14 cellular contexts compared by ENCODE assay signal in genomic region chr17:1650731-1651558, GRCh38. TPM values are rescaled to one million over a fixed set of nuclear protein-coding genes. Genes with fewer than 3 reads are reported as not detected.
DNase-seq lines count a peak whose midpoint lies in the region; ATAC-seq, FAIRE-seq and TF ChIP-seq lines count a peak whose summit lies in the region.
"Had no signal": no experiment of that assay in that cellular context is flagged by ENCODE, and none has a peak within 500 bp of the region (broad histone marks: within the 10 kb centered on the region; RNA-seq: fewer than 3 reads in every experiment).

No MANE protein-coding gene starts in this region.

- H3K36me3 ChIP-seq in A673 (ENCODE audit: insufficient read depth, low read length, poor library complexity, severe bottlenecking) (peaks cover 57% of the 10 kb centered on the region), IMR-90 (ENCODE audit: control insufficient read depth, insufficient read depth, low read length) (peaks cover 48% of the 10 kb centered on the region), colonic mucosa (peaks cover 17% of the 10 kb centered on the region)

- no peak for ATAC-seq in IMR-90 (ENCODE audit: low read depth)
- no peak for ATAC-seq in GM21825 (IDR thresholded peaks at IDR 0.05; ENCODE audit: unreplicated experiment)
- ATAC-seq in GM18873 (IDR thresholded peaks at IDR 0.05; ENCODE audit: low FRiP score, unreplicated experiment): no peak

- CTCF ChIA-PET in A673 (lab: Charles Lee) (interaction anchor here (0.6 kb wide), 1 partner anchor 375 kb away, joined by 3 read pairs; no protein-coding TSS in a partner anchor), IMR-90 (lab: Yijun Ruan, JAX) (interaction anchor here (2.3 to 2.8 kb wide), 2 partner anchors 18 to 77 kb away, joined by 9 to 25 read pairs; no protein-coding TSS in a partner anchor)

- peak overlapping the region; percentile 38 for H2AFZ ChIP-seq in IMR-90 (replicated peaks; ENCODE audit: low read length, poor library complexity)

- no peak overlapping the region for H4K8ac ChIP-seq in IMR-90 (ENCODE audit: low read depth in 2 of 2, low read length in 2 of 2)

- dilution Hi-C loops in IMR-90 (cut with HindIII; ENCODE audit: low sequenced_read_pairs, unreplicated experiment): no loop called here

- no peak overlapping the region for H3K4ac ChIP-seq in IMR-90 (ENCODE audit: low read depth, low read length)

- no peak overlapping the region for H2BK20ac ChIP-seq in IMR-90 (ENCODE audit: low read depth, low read length)

- peaks cover 12% of the 10 kb centered on the region for H3K4me1 ChIP-seq in A673 (ENCODE audit: insufficient read depth, low read length, poor library complexity, severe bottlenecking)
- peaks cover 17% of the 10 kb centered on the region for H3K4me1 ChIP-seq in IMR-90 (ENCODE audit: control insufficient read depth, insufficient read depth, low read length)
- peaks cover 21% of the 10 kb centered on the region for H3K4me1 ChIP-seq in colonic mucosa

- H3K27me3 ChIP-seq in A673 (replicated peaks; ENCODE audit: insufficient read depth, low read depth, low read length, poor library complexity) (no peaks in the 10 kb centered on the region), IMR-90 (ENCODE audit: control insufficient read depth, insufficient read depth, low read length) (no peaks in the 10 kb centered on the region), colonic mucosa (no peaks in the 10 kb centered on the region)

- peaks cover 15% of the 10 kb centered on the region for H3K36me3 Mint-ChIP-seq in neural crest cell (ENCODE audit: low read depth)

- TF ChIP-seq CTCF in A673 (conservative IDR thresholded peaks at IDR 0.05; ENCODE audit: low read depth, low read length): no peak
- no peak for TF ChIP-seq CTCF in IMR-90 (conservative IDR thresholded peaks at IDR 0.05; ENCODE audit: low read depth, low read length)
- TF ChIP-seq CTCF in colonic mucosa (IDR thresholded peaks at IDR 0.05): no peak
- no peak for TF ChIP-seq CTCF in neural crest cell (conservative IDR thresholded peaks at IDR 0.05)
- TF ChIP-seq CTCF in D721Med (IDR thresholded peaks at IDR 0.05; ENCODE audit: insufficient read depth, missing control alignments): no peak

- no peak overlapping the region for H3K27ac ChIP-seq in A673 (ENCODE audit: low read depth, low read length, poor library complexity, severe bottlenecking)
- H3K27ac ChIP-seq in IMR-90 (ENCODE audit: insufficient read depth, low read length): no peak overlapping the region
- peak overlapping the region; percentile 100 for H3K27ac ChIP-seq in colonic mucosa

- H2BK120ac ChIP-seq in IMR-90 (ENCODE audit: low read depth, low read length): no peak overlapping the region

- H4K5ac ChIP-seq in IMR-90 (ENCODE audit: low read depth, low read length): no peak overlapping the region

- 91% methylated on average over 8 of the region's 22 CpGs; no CpG with 5 or more reads in 1 of the 2 experiments for WGBS in IMR-90 (ENCODE audit: extremely low coverage in 2 of 2, insufficient read length in 1 of 2), 2 experiments

- H3K4me3 Mint-ChIP-seq in neural crest cell: peak overlapping the region; percentile 31

- no peak overlapping the region for H3K14ac ChIP-seq in IMR-90 (replicated peaks; ENCODE audit: low read depth, low read length)

- no peak overlapping the region for H2AK5ac ChIP-seq in IMR-90 (ENCODE audit: low read depth, low read length)

- H3K23ac ChIP-seq in IMR-90 (ENCODE audit: low read depth, low read length): 0 out of 2 replicates have a peak overlapping the region, but pooled peaks have one; percentile 20

- H3K18ac ChIP-seq in IMR-90 (ENCODE audit: low read depth, low read length): no peak overlapping the region

- H3K4me2 ChIP-seq in IMR-90 (ENCODE audit: low read depth, low read length): no peak overlapping the region

- H3K9me1 ChIP-seq in IMR-90 (ENCODE audit: insufficient read depth, low read length): peaks cover 14% of the 10 kb centered on the region

- TF ChIP-seq RAD21 in IMR-90 (IDR thresholded peaks at IDR 0.05; ENCODE audit: low read length): no peak

- peaks cover 3% of the 10 kb centered on the region for H3K27me3 Mint-ChIP-seq in neural crest cell (ENCODE audit: low read depth)

- BruUV-seq in A673 (replicated peaks; lab: Mats Ljungman, UMichigan) (TSS peak; percentile 94), IMR-90 (replicated peaks; lab: Mats Ljungman, UMichigan) (TSS peak; percentile 99)

- H2AK9ac ChIP-seq in IMR-90 (replicated peaks; ENCODE audit: low read depth, low read length, poor library complexity): peak overlapping the region; percentile 72

- FAIRE-seq in D721Med (lab: Jason Lieb, UNC): no peak
- FAIRE-seq: keratinocyte had no signal

- DNase-seq in A673 (ENCODE audit: low spot score) (no peak), IMR-90 (no peak), colonic mucosa (peak; percentile 68), neural crest cell (ENCODE audit: low read depth, low spot score) (no peak), D721Med (ENCODE audit: insufficient read length, low spot score) (no peak), SW 1271 (lab: John Stamatoyannopoulos, UW) (no peak)
- DNase-seq: activated CD4-positive, CD25-positive, alpha-beta regulatory T cell treated with anti-CD3 and anti-CD28 coated beads, Interleukin-2, amount 50 U/mL, for 72 hours; AML-193; occipital lobe; stimulated activated CD4-positive, alpha-beta T cell treated with anti-CD3 and anti-CD28 coated beads, Interleukin-2, amount 100 ng/mL, for 48 hours had no signal

- H3K56ac ChIP-seq in IMR-90 (ENCODE audit: extremely low read depth, insufficient read depth, low read length): no peak overlapping the region

- H4K91ac ChIP-seq in IMR-90 (ENCODE audit: insufficient read depth, low read depth, low read length): no peak overlapping the region

- intact Hi-C loops in A673 (cut with micrococcal nuclease; ENCODE audit: unreplicated experiment): no loop called here
- intact Hi-C loops in IMR-90 (cut with micrococcal nuclease): no loop called here
- intact Hi-C loops in colonic mucosa (cut with DNase I): loop anchor here (5.0 to 10.0 kb wide), 2 partner anchors 54 to 176 kb away; partner anchors contain the start of gene SMYD4

- POLR2A ChIA-PET in A673 (lab: Charles Lee; ENCODE audit: low non-redundant PET) (no interaction called here), IMR-90 (lab: Charles Lee; ENCODE audit: unreplicated experiment) (no interaction called here)

- in situ Hi-C loops in IMR-90 (cut with MboI; ENCODE audit: low sequenced_read_pairs): loop anchor here (10.0 kb wide), 1 partner anchor 134 kb away; no protein-coding TSS in a partner anchor

- H2BK15ac ChIP-seq in IMR-90 (ENCODE audit: low read depth, low read length): no peak overlapping the region

- H3K79me1 ChIP-seq in IMR-90 (ENCODE audit: low read depth in 1 of 2, low read length in 2 of 2): peaks cover 8 to 12% of the 10 kb centered on the region in 2 experiments

- H2BK5ac ChIP-seq in IMR-90 (ENCODE audit: low read depth, low read length, poor library complexity, severe bottlenecking): no peak overlapping the region

- no peaks in the 10 kb centered on the region for H3K9me3 ChIP-seq in A673 (ENCODE audit: low read depth, low read length, poor library complexity, severe bottlenecking)
- H3K9me3 ChIP-seq in IMR-90 (ENCODE audit: control insufficient read depth, insufficient read depth, low read length): no peaks in the 10 kb centered on the region
- no peaks in the 10 kb centered on the region for H3K9me3 ChIP-seq in colonic mucosa

- no peaks in the 10 kb centered on the region for H3K9me3 Mint-ChIP-seq in neural crest cell
- H3K9me3 Mint-ChIP-seq: activated T-helper 2 cell treated with anti-CD3 and anti-CD28 coated beads, Interferon-gamma antibody, Interleukin-2, Interleukin-4, amounts not matched to agents 10 μg/mL and 5 μg/mL and 100 μg/mL, durations not matched to agents 14 hours and 24 hours and 36 hours had no signal

- H3K4me3 ChIP-seq in A673 (ENCODE audit: low read depth, low read length, poor library complexity, severe bottlenecking): no peak overlapping the region
- no peak overlapping the region for H3K4me3 ChIP-seq in IMR-90 (ENCODE audit: insufficient read depth, low read depth, low read length)
- H3K4me3 ChIP-seq in colonic mucosa: no peak overlapping the region

- H3K9ac ChIP-seq in IMR-90 (ENCODE audit: low read depth, low read length) (no peak overlapping the region), colonic mucosa (ENCODE audit: low read depth in 2 of 2, low read length in 2 of 2) (peak overlapping the region in 1 of 2 donors; percentile 74)

- peaks cover 24% of the 10 kb centered on the region for H4K20me1 ChIP-seq in IMR-90 (ENCODE audit: insufficient read depth, low read length)

- H3K4me1 Mint-ChIP-seq in neural crest cell: peaks cover 13% of the 10 kb centered on the region

- no peak overlapping the region for H3K27ac Mint-ChIP-seq in neural crest cell (ENCODE audit: unreplicated experiment)

- TF ChIP-seq POLR2A in IMR-90 (IDR thresholded peaks at IDR 0.05; ENCODE audit: low read depth, low read length): no peak

RNA-seq across cellular contexts. Expression of gene RILP, which starts 1.3 kb away (rescaled TPM):
- total RNA-seq in A673 (2021): 0.73 and 1.6 TPM in 2 replicates
- 3.9 TPM in 2 replicates for total RNA-seq in IMR-90 (2012; rRNA removed)
- polyA plus RNA-seq in IMR-90 (2012; rRNA removed): 6.0 and 7.3 TPM in 2 replicates
- 4.0 and 6.5 TPM in 2 replicates for polyA plus RNA-seq in IMR-90 (2012; cell fraction: cytosol; rRNA removed)
- 9.0 and 11.3 TPM in 2 replicates for polyA plus RNA-seq in IMR-90 (2012; cell fraction: nucleus; rRNA removed; ENCODE audit: low replicate concordance)
- 10 to 100 TPM; 35.7 to 40.4 TPM for total RNA-seq in colonic mucosa
- 1.2 and 1.8 TPM in 2 replicates for total RNA-seq in neural crest cell

RNA-seq across cellular contexts. Expression of gene SCARF1, which starts 5.4 kb away (rescaled TPM):
- total RNA-seq in A673 (2021): 0.24 TPM in 1 of 2 replicates, not detected in the other
- total RNA-seq in IMR-90 (2012; rRNA removed): 0.18 and 0.28 TPM in 2 replicates
- polyA plus RNA-seq in IMR-90 (2012; rRNA removed): 0.34 and 0.43 TPM in 2 replicates
- polyA plus RNA-seq in IMR-90 (2012; cell fraction: cytosol; rRNA removed): 0.13 and 0.40 TPM in 2 replicates
- polyA plus RNA-seq in IMR-90 (2012; cell fraction: nucleus; rRNA removed; ENCODE audit: low replicate concordance): 2.4 and 4.2 TPM in 2 replicates
- 1 to 10 TPM; 6.3 to 7.7 TPM for total RNA-seq in colonic mucosa
- 0.42 and 1.1 TPM in 2 replicates for total RNA-seq in neural crest cell

RNA-seq across cellular contexts. Expression of gene SLC43A2, which starts 22.3 kb away (rescaled TPM):
- total RNA-seq in A673 (2021) (0.06 and 1.2 TPM in 2 replicates), IMR-90 (2012; rRNA removed) (3.3 and 3.8 TPM in 2 replicates), colonic mucosa (10 to 100 TPM; 29.3 to 38.7 TPM), neural crest cell (13.9 and 15.5 TPM in 2 replicates)
- 9.0 and 10.3 TPM in 2 replicates for polyA plus RNA-seq in IMR-90 (2012; rRNA removed)
- polyA plus RNA-seq in IMR-90 (2012; cell fraction: cytosol; rRNA removed): 6.7 and 12.6 TPM in 2 replicates
- 6.9 and 14.7 TPM in 2 replicates for polyA plus RNA-seq in IMR-90 (2012; cell fraction: nucleus; rRNA removed; ENCODE audit: low replicate concordance)

RNA-seq across cellular contexts. Expression of gene PRPF8, which starts 33.7 kb away (rescaled TPM):
- total RNA-seq in A673 (2021) (439 and 450 TPM in 2 replicates), IMR-90 (2012; rRNA removed) (113 and 141 TPM in 2 replicates), colonic mucosa (100 to 1,000 TPM; 172 to 292 TPM), neural crest cell (449 and 459 TPM in 2 replicates)
- polyA plus RNA-seq in IMR-90 (2012; rRNA removed): 160 and 167 TPM in 2 replicates
- polyA plus RNA-seq in IMR-90 (2012; cell fraction: cytosol; rRNA removed): 63.5 and 106 TPM in 2 replicates
- polyA plus RNA-seq in IMR-90 (2012; cell fraction: nucleus; rRNA removed; ENCODE audit: low replicate concordance): 249 and 303 TPM in 2 replicates

RNA-seq across cellular contexts. Expression of gene TLCD2, which starts 59.2 kb away (rescaled TPM):
- total RNA-seq in A673 (2021): 2.1 and 4.2 TPM in 2 replicates
- total RNA-seq in IMR-90 (2012; rRNA removed): 0.72 and 0.83 TPM in 2 replicates
- polyA plus RNA-seq in IMR-90 (2012; rRNA removed): 0.67 and 1.2 TPM in 2 replicates
- polyA plus RNA-seq in IMR-90 (2012; cell fraction: cytosol; rRNA removed): 0.49 and 0.75 TPM in 2 replicates
- 0.75 and 2.1 TPM in 2 replicates for polyA plus RNA-seq in IMR-90 (2012; cell fraction: nucleus; rRNA removed; ENCODE audit: low replicate concordance)
- total RNA-seq in colonic mucosa: 10 to 100 TPM; 30.2 to 32.6 TPM
- total RNA-seq in neural crest cell: 1.1 TPM in 2 replicates
